In the genomic region with DNA sequence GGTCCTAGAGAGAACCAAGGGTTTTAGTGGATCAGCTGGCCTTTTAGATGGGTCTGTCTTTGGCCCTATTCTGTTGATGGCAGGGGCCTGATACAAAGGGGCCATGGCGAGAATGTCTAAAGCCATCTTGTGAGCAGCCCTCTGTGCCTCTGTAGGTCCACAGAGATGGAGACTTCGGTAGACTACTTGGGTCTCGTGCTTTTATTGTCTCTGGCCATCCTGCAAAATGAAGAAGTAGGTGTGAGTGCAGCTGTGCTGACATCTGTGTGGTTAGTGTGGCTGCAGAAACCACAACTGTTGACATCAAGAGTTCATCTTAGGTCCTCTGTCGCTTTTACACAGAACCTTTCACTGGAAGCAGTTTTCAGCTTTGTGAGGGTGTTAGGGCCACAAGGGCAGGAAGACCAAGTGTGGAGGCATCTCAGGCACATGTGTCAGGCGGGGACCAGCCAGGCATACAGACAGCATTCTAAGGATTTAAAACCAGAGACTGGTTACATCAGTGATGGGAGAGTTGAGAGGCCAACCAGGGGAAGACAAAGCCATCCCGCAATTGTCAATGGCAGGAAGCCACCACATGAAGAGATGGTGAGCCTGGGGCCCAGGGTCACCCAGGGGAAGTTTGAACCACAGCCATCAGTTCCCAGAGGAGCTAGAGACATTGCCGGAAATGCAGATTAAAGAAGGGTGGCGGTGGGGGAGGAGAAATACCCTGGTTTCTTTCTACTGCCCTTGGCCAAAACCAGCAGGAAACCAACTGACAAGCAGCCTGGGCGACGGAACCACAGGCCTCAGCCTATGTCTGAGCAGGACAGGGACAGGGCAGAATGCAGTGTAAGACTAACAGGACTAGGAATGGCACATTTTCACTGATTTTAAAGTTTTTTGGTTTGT, we compare ENCODE assay signal across 9 cellular contexts. TPM values are rescaled to one million over a fixed set of nuclear protein-coding genes. Genes with fewer than 3 reads are reported as not detected.
DNase-seq lines count a peak whose midpoint lies in the region; ATAC-seq and TF ChIP-seq lines count a peak whose summit lies in the region.
"Had no signal": no experiment of that assay in that cellular context is flagged by ENCODE, and none has a peak within 500 bp of the region (broad histone marks: within the 10 kb centered on the region; RNA-seq: fewer than 3 reads in every experiment).

No MANE protein-coding gene starts in this region.

- peaks cover 14 to 15% of the 10 kb centered on the region in 2 donors for H3K4me1 ChIP-seq in gastrocnemius medialis

- no peak overlapping the region for H3K4me3 ChIP-seq in coronary artery
- no peak overlapping the region for H3K4me3 ChIP-seq in gastrocnemius medialis

- no peaks in the 10 kb centered on the region for H3K27me3 ChIP-seq in gastrocnemius medialis

- in situ Hi-C loops in gastrocnemius medialis (cut with MboI; ENCODE audit: low sequenced_read_pairs in 4 of 4): no loop called here

- peak; percentile 78 for ATAC-seq in GM19324 (IDR thresholded peaks at IDR 0.05; ENCODE audit: low FRiP score, unreplicated experiment)
- ATAC-seq in HG03175 (IDR thresholded peaks at IDR 0.05; ENCODE audit: unreplicated experiment): peak; percentile 84
- ATAC-seq in gastrocnemius medialis: peak; percentile 16 to 29

- TF ChIP-seq POLR2A in gastrocnemius medialis (IDR thresholded peaks at IDR 0.05): no peak

- intact Hi-C loops in gastrocnemius medialis (cut with DNase I; ENCODE audit: low total_unique reads): no loop called here

- TF ChIP-seq CTCF in coronary artery (IDR thresholded peaks at IDR 0.05) (no peak), gastrocnemius medialis (IDR thresholded peaks at IDR 0.05 in 4 of 5, conservative IDR thresholded peaks at IDR 0.05 in 1 of 5) (no peak)

- H3K9me3 ChIP-seq in gastrocnemius medialis: no peaks in the 10 kb centered on the region

- DNase-seq in Ammon's horn (ENCODE audit: low spot score) (peak; percentile 66), T-helper 22 cell (ENCODE audit: low read depth) (peak; percentile 39), coronary artery (ENCODE audit: low spot score) (no peak), gastrocnemius medialis (peak in 1 of 2 donors; percentile 38), amniotic stem cell (lab: John Stamatoyannopoulos, UW) (no peak), NCI-H2029 (lab: John Stamatoyannopoulos, UW) (no peak)

- H3K27ac ChIP-seq in coronary artery (peak overlapping the region; percentile 20 to 66), gastrocnemius medialis (peak overlapping the region in 3 of 4 donors; percentile 6 to 39 (median 38))

- no peaks in the 10 kb centered on the region for H3K36me3 ChIP-seq in gastrocnemius medialis

RNA-seq across cellular contexts. Expression of a gene that starts 13.0 kb away (rescaled TPM):
- total RNA-seq in gastrocnemius medialis: 10 to 100 TPM; 21.4 to 27.0 (median 25.4) TPM

RNA-seq across cellular contexts. Expression of a gene that starts 22.8 kb away (rescaled TPM):
- total RNA-seq in gastrocnemius medialis: 10 to 100 TPM; 17.7 to 31.2 (median 23.1) TPM

RNA-seq across cellular contexts. Expression of a gene that starts 23.0 kb away (rescaled TPM):
- total RNA-seq in gastrocnemius medialis: 100 to 1,000 TPM in 3 of 4 donors, 10 to 100 TPM in 1; 90.0 to 144 (median 108) TPM

RNA-seq across cellular contexts. Expression of a gene that starts 58.8 kb away (rescaled TPM):
- not detected for total RNA-seq in gastrocnemius medialis
- total RNA-seq: Daoy had no signal

Comparison
In these comparisons a context has a peak if more than half of its experiments do, and no peak if none do; other contexts are left out.
1. DNase-seq: peak in Ammon's horn (single experiment) and T-helper 22 cell (single experiment); none in coronary artery (single experiment), amniotic stem cell (single experiment) and NCI-H2029 (single experiment).
2. ATAC-seq: peak in every context shown above with its lines; median percentile 84 in HG03175; 78 in GM19324; 22 in gastrocnemius medialis.